Comparison of ENCODE assay signal across 24 cellular contexts in the genomic region with DNA sequence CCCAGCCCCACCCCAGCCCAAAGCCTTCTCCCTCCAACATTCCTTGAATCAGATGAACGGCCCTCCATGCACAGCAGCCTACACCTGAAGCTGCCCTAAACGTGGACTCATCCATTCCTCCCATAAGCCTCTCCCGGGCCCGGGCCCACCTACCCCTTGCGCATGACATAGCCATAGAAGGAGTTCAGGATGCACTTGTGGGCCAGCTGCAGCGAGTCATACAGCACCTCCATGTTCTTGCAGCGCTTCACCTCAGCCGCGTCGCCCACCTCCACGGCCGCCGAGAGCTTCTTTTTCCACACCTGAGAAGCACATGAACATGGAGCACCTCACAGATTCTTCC. TPM values are rescaled to one million over a fixed set of nuclear protein-coding genes. Genes with fewer than 3 reads are reported as not detected.
"Had no signal": no experiment of that assay in that cellular context is flagged by ENCODE, and none has a peak within 500 bp of the region (broad histone marks: within the 10 kb centered on the region; RNA-seq: fewer than 3 reads in every experiment).

No MANE protein-coding gene starts in this region.

- H3K27ac Mint-ChIP-seq: dendritic cell treated with granulocyte-macrophage colony-stimulating factor and Interleukin-4, amounts not matched to agents 40 ng/mL and 50 ng/mL, for 4 days; effector memory CD8-positive, alpha-beta T cell; nephron progenitor cell had no signal

- H3K36me3 ChIP-seq: uterus had no signal

- DNase-seq: effector memory CD8-positive, alpha-beta T cell; gastrocnemius medialis; heart right ventricle; hypothalamus; kidney glomerular epithelial cell; naive thymus-derived CD4-positive, alpha-beta T cell; nephron progenitor cell; small intestine; stimulated activated CD4-positive, alpha-beta T cell treated with anti-CD3 and anti-CD28 coated beads, Interleukin-12 subunit alpha, Interleukin-12 subunit beta, amount 100 ng/mL, for 4 hours; stimulated activated naive CD4-positive, alpha-beta T cell treated with Interleukin-2 at 50 U/mL for 16 hours; upper lobe of left lung; uterus had no signal

- H3K4me1 ChIP-seq: esophagus muscularis mucosa, gastrocnemius medialis, heart right ventricle, right atrium auricular region, suprapubic skin, tibial artery, upper lobe of left lung, uterus had no signal

- H3K27ac ChIP-seq: epithelial cell of prostate, esophagus muscularis mucosa, gastrocnemius medialis, heart right ventricle, right atrium auricular region, suprapubic skin, tibial artery, upper lobe of left lung, uterus had no signal

- H3K4me3 Mint-ChIP-seq: dendritic cell treated with granulocyte-macrophage colony-stimulating factor and Interleukin-4, amounts not matched to agents 40 ng/mL and 50 ng/mL, for 4 days; effector memory CD8-positive, alpha-beta T cell; naive thymus-derived CD4-positive, alpha-beta T cell; nephron progenitor cell had no signal

- H3K27me3 ChIP-seq: esophagus muscularis mucosa, gastrocnemius medialis, heart right ventricle, right atrium auricular region, suprapubic skin, tibial artery, upper lobe of left lung, uterus had no signal

- H3K4me3 ChIP-seq: esophagus muscularis mucosa, gastrocnemius medialis, heart right ventricle, right atrium auricular region, suprapubic skin, tibial artery, upper lobe of left lung, uterus had no signal

- H3K9me3 Mint-ChIP-seq: dendritic cell treated with granulocyte-macrophage colony-stimulating factor and Interleukin-4, amounts not matched to agents 40 ng/mL and 50 ng/mL, for 4 days; effector memory CD8-positive, alpha-beta T cell; nephron progenitor cell had no signal

- H3K4me1 Mint-ChIP-seq: nephron progenitor cell had no signal

- H3K9me3 ChIP-seq: esophagus muscularis mucosa, gastrocnemius medialis, heart right ventricle, right atrium auricular region, suprapubic skin, tibial artery, upper lobe of left lung, uterus had no signal

- H3K27me3 Mint-ChIP-seq: dendritic cell treated with granulocyte-macrophage colony-stimulating factor and Interleukin-4, amounts not matched to agents 40 ng/mL and 50 ng/mL, for 4 days; effector memory CD8-positive, alpha-beta T cell; naive thymus-derived CD4-positive, alpha-beta T cell had no signal

- ATAC-seq: effector memory CD8-positive, alpha-beta T cell; gastrocnemius medialis; heart right ventricle; naive thymus-derived CD4-positive, alpha-beta T cell had no signal

RNA-seq across cellular contexts. Expression of gene P2RX2, which starts 46.5 kb away (rescaled TPM):
- total RNA-seq: fibroblast of villous mesenchyme, gastrocnemius medialis, heart right ventricle, liver, lung microvascular endothelial cell, mesenteric fat pad, osteocyte, right atrium auricular region, suprapubic skin, uterus had no signal
- polyA plus RNA-seq: heart right ventricle; liver; naive thymus-derived CD4-positive, alpha-beta T cell had no signal

RNA-seq across cellular contexts. Expression of gene LRCOL1, which starts 54.7 kb away (rescaled TPM):
- total RNA-seq: esophagus muscularis mucosa; fibroblast of villous mesenchyme; mesenteric fat pad; mononuclear cell; naive thymus-derived CD4-positive, alpha-beta T cell; osteocyte; right atrium auricular region; suprapubic skin had no signal
- polyA plus RNA-seq: naive thymus-derived CD4-positive, alpha-beta T cell had no signal
